Comparison of ENCODE assay signal across 24 cellular contexts in the genomic region with DNA sequence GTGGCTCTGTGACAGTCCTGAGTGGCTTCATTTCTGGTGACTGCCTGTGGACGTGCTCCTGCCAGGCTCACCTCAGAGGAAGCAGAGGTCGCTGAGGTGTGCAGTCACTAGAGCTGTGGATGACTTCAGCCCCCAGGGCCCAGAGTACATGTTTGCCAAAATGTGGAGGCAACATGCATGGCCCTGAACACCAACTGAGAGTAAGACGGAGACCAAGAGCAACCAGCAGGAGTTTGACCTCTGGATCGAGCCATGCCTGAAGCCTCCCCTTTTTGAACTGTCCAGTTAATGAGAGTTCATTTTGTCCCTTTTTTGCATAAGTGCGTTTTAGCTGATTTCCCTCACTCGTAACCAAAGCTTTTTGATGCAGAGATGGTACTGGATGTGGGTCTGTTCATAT.
"Had no signal": no experiment of that assay in that cellular context is flagged by ENCODE, and none has a peak within 500 bp of the region (broad histone marks: within the 10 kb centered on the region; RNA-seq: fewer than 3 reads in every experiment).

No MANE protein-coding gene starts in this region.

- H3K79me2 ChIP-seq: hepatocyte had no signal

- H3K4me2 ChIP-seq: hepatocyte had no signal

- H3K4me1 Mint-ChIP-seq: nephron progenitor cell; stimulated activated memory B cell treated with anti-CD40 and anti-IgM and Interleukin-4, amounts not matched to agents 10 μg/mL and 1 μg/mL and 100 μg/mL, for 72 hours had no signal

- H2AFZ ChIP-seq: hepatocyte had no signal

- H3K9me3 ChIP-seq: esophagus muscularis mucosa, gastroesophageal sphincter, lower lobe of right lung, pancreas, testis, tibial artery had no signal

- DNase-seq: dermis blood vessel endothelial cell; effector memory CD4-positive, alpha-beta T cell; foreskin keratinocyte; heart left ventricle; kidney glomerular epithelial cell; left colon; left ventricle myocardium superior; lower lobe of right lung; naive thymus-derived CD8-positive, alpha-beta T cell; nephron progenitor cell; occipital lobe; pancreas; stimulated activated CD4-positive, alpha-beta T cell treated with anti-CD3 and anti-CD28 coated beads, Interleukin-4, amount 100 ng/mL, for 24 hours; stimulated activated naive CD8-positive, alpha-beta T cell treated with anti-CD3 and anti-CD28 coated beads, Interleukin-15, Interleukin-2, amounts not matched to agents 100 U/mL and 50 U/mL, for 24 hours; substantia nigra; testis; tibial artery had no signal

- H3K36me3 Mint-ChIP-seq: naive thymus-derived CD8-positive, alpha-beta T cell; stimulated activated memory B cell treated with anti-CD40 and anti-IgM and Interleukin-4, amounts not matched to agents 10 μg/mL and 1 μg/mL and 100 μg/mL, for 72 hours; type B pancreatic cell had no signal

- H3K27ac Mint-ChIP-seq: nephron progenitor cell; progenitor cell of endocrine pancreas; stimulated activated memory B cell treated with anti-CD40 and anti-IgM and Interleukin-4, amounts not matched to agents 10 μg/mL and 1 μg/mL and 100 μg/mL, for 72 hours; type B pancreatic cell had no signal

- H3K9me3 Mint-ChIP-seq: naive thymus-derived CD8-positive, alpha-beta T cell; type B pancreatic cell had no signal

- H3K4me3 ChIP-seq: coronary artery, esophagus muscularis mucosa, gastroesophageal sphincter, heart left ventricle, hepatocyte, lower lobe of right lung, pancreas, tibial artery had no signal

- H3K36me3 ChIP-seq: esophagus muscularis mucosa, gastroesophageal sphincter, heart left ventricle, lower lobe of right lung, pancreas, tibial artery had no signal

- H3K4me1 ChIP-seq: esophagus muscularis mucosa, foreskin keratinocyte, gastroesophageal sphincter, heart left ventricle, lower lobe of right lung, pancreas, testis, tibial artery had no signal

- H3K27ac ChIP-seq: coronary artery, esophagus muscularis mucosa, foreskin keratinocyte, gastroesophageal sphincter, heart left ventricle, hepatocyte, lower lobe of right lung, pancreas, testis, tibial artery had no signal

- H3K27me3 ChIP-seq: pancreas, testis had no signal

- H3K4me3 Mint-ChIP-seq: naive thymus-derived CD8-positive, alpha-beta T cell; nephron progenitor cell; stimulated activated memory B cell treated with anti-CD40 and anti-IgM and Interleukin-4, amounts not matched to agents 10 μg/mL and 1 μg/mL and 100 μg/mL, for 72 hours; type B pancreatic cell had no signal
